ENCODE assay signal across 12 cellular contexts in the genomic region with DNA sequence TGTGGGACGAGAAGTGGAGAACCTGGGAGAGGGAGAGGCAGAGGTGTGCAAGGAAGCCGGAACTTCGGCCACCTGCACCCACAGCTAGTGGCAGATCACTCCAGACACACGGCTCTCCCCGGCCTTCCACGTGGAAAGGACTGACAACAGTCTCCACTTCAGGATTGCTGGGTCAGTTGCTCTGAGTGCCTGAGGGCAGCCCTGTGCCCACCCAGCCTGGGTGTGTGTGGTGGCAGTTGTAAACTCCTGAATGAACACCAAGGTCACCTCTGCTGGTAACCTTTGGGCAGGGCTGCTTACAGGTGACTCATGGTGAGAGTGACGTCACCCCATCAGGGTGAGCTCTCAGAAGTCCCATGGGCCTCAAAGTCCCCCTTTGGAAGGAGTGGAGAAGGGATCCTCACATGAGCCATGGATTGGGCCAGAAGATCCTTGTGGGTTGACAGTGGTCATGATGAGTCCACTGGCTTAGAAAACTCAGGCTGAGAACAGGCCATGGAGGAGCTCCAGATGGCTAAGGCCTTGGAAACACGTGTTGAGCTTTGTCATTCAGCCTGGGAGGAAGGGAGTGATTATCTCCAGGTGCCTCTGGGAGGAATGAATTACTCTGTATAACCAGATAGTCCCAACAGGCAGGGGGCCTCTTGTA.
DNase-seq lines count a peak whose midpoint lies in the region; ATAC-seq and TF ChIP-seq lines count a peak whose summit lies in the region.
"Had no signal": no experiment of that assay in that cellular context is flagged by ENCODE, and none has a peak within 500 bp of the region (broad histone marks: within the 10 kb centered on the region; RNA-seq: fewer than 3 reads in every experiment).

No MANE protein-coding gene starts in this region.

- H3K27me3 Mint-ChIP-seq in CD4-positive, alpha-beta T cell: no peaks in the 10 kb centered on the region
- H3K27me3 Mint-ChIP-seq in activated CD4-positive, alpha-beta memory T cell treated with anti-CD3 and anti-CD28 coated beads for 36 hours: no peaks in the 10 kb centered on the region

- H3K27ac ChIP-seq in CD4-positive, alpha-beta T cell (ENCODE audit: low read depth, low read length): no peak overlapping the region
- H3K27ac ChIP-seq: dorsolateral prefrontal cortex, HL-60, testis had no signal

- peaks cover 48% of the 10 kb centered on the region for H3K4me1 Mint-ChIP-seq in CD4-positive, alpha-beta T cell (ENCODE audit: low read depth)
- H3K4me1 Mint-ChIP-seq in activated CD4-positive, alpha-beta memory T cell treated with anti-CD3 and anti-CD28 coated beads for 36 hours (ENCODE audit: low read depth): peaks cover 50% of the 10 kb centered on the region

- peaks cover 22% of the 10 kb centered on the region for H3K36me3 Mint-ChIP-seq in CD4-positive, alpha-beta T cell (ENCODE audit: low read depth)
- peaks cover 2% of the 10 kb centered on the region for H3K36me3 Mint-ChIP-seq in activated CD4-positive, alpha-beta memory T cell treated with anti-CD3 and anti-CD28 coated beads for 36 hours

- POLR2A ChIA-PET in CD4-positive, alpha-beta T cell (lab: Charles Lee): no interaction called here
- POLR2A ChIA-PET in activated CD4-positive, alpha-beta memory T cell treated with anti-CD3 and anti-CD28 coated beads for 36 hours (lab: Charles Lee): no interaction called here

- peak overlapping the region; percentile 91 for H3K27ac Mint-ChIP-seq in CD4-positive, alpha-beta T cell
- H3K27ac Mint-ChIP-seq in activated CD4-positive, alpha-beta memory T cell treated with anti-CD3 and anti-CD28 coated beads for 36 hours: peak overlapping the region; percentile 13

- ATAC-seq in CD4-positive, alpha-beta T cell (ENCODE audit: poor library complexity): peak; percentile 53
- no peak for ATAC-seq in GM21423 (IDR thresholded peaks at IDR 0.05; ENCODE audit: unreplicated experiment)
- no peak for ATAC-seq in GM18519 (IDR thresholded peaks at IDR 0.05; ENCODE audit: low FRiP score, unreplicated experiment)
- ATAC-seq in HG03521 (IDR thresholded peaks at IDR 0.05; ENCODE audit: unreplicated experiment): no peak

- no peaks in the 10 kb centered on the region for H3K9me3 Mint-ChIP-seq in CD4-positive, alpha-beta T cell
- no peaks in the 10 kb centered on the region for H3K9me3 Mint-ChIP-seq in activated CD4-positive, alpha-beta memory T cell treated with anti-CD3 and anti-CD28 coated beads for 36 hours

- CTCF ChIA-PET in CD4-positive, alpha-beta T cell (lab: Charles Lee): interaction anchor here (0.9 to 1.0 kb wide), 2 partner anchors 8 to 30 kb away, joined by 3 read pairs; no protein-coding TSS in a partner anchor
- CTCF ChIA-PET in activated CD4-positive, alpha-beta memory T cell treated with anti-CD3 and anti-CD28 coated beads for 36 hours (lab: Charles Lee): interaction anchor here (1.2 to 3.1 kb wide), 6 partner anchors 9 to 78 kb away, joined by 3 to 13 read pairs (median 8); no protein-coding TSS in a partner anchor

- no peak for TF ChIP-seq CTCF in CD4-positive, alpha-beta T cell (IDR thresholded peaks at IDR 0.05)

- no peak overlapping the region for H3K4me3 Mint-ChIP-seq in CD4-positive, alpha-beta T cell
- H3K4me3 Mint-ChIP-seq in activated CD4-positive, alpha-beta memory T cell treated with anti-CD3 and anti-CD28 coated beads for 36 hours: no peak overlapping the region

- DNase-seq in CD4-positive, alpha-beta T cell: no peak
- DNase-seq in H4 (ENCODE audit: low spot score) (peak; percentile 12), kidney tubule cell (ENCODE audit: low spot score) (peak; percentile 64), NCI-H2081 (lab: John Stamatoyannopoulos, UW) (no peak)
- DNase-seq in activated CD4-positive, alpha-beta memory T cell treated with anti-CD3 and anti-CD28 coated beads for 36 hours: peak; percentile 54
- DNase-seq: dorsolateral prefrontal cortex, NCI-H774, testis had no signal

- no peaks in the 10 kb centered on the region for H3K9me3 ChIP-seq in CD4-positive, alpha-beta T cell (ENCODE audit: control insufficient read depth, low read length)
- H3K9me3 ChIP-seq: testis had no signal

- intact Hi-C loops in CD4-positive, alpha-beta T cell (cut with DNase I, micrococcal nuclease): no loop called here
- intact Hi-C loops in activated CD4-positive, alpha-beta memory T cell treated with anti-CD3 and anti-CD28 coated beads for 36 hours (cut with micrococcal nuclease): no loop called here

- no peaks in the 10 kb centered on the region for H3K27me3 ChIP-seq in CD4-positive, alpha-beta T cell (ENCODE audit: control insufficient read depth, insufficient read depth, low read length)
- H3K27me3 ChIP-seq: dorsolateral prefrontal cortex, testis had no signal

Comparison
In these comparisons a context has a peak if more than half of its experiments do, and no peak if none do; other contexts are left out.
1. DNase-seq: peak in H4 (single experiment), activated CD4-positive, alpha-beta memory T cell treated with anti-CD3 and anti-CD28 coated beads for 36 hours (single experiment) and kidney tubule cell (single experiment); none in CD4-positive, alpha-beta T cell (0 of 10) and NCI-H2081 (0 of 2).